11 cellular contexts compared by ENCODE assay signal in the genomic region with DNA sequence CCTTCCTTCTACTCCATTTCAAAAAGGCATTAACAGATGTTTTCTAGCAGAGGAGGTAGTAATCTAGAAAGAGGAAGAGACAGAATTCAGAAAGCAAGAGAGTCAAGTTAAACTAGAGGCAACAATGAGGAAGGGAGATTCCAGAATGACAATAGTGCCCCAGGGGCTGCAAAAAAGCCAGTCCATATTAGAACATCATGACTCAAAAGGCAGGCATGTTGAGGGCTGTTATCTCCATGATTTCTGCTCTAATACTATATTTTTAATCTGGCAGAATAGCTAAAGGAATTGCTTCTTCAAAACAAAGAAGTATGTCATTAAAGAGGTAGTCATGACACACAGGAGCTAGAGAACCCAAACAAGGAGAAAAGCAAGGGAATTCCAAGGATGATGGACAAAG.
DNase-seq lines count a peak whose midpoint lies in the region; ATAC-seq, FAIRE-seq and TF ChIP-seq lines count a peak whose summit lies in the region.
"Had no signal": no experiment of that assay in that cellular context is flagged by ENCODE, and none has a peak within 500 bp of the region (broad histone marks: within the 10 kb centered on the region; RNA-seq: fewer than 3 reads in every experiment).

No MANE protein-coding gene starts in this region.

- TF ChIP-seq CTCF in epithelial cell of esophagus (IDR thresholded peaks at IDR 0.05; ENCODE audit: insufficient read depth, low read depth, low read length, missing control alignments), result no peak

- H3K4me3 ChIP-seq in epithelial cell of esophagus (ENCODE audit: low read length), result no peak overlapping the region
- H3K4me3 ChIP-seq: BLaER1, colonic mucosa, prostate gland had no signal

- no peak for FAIRE-seq in frontal cortex (lab: Jason Lieb, UNC)

- ATAC-seq in GM21423 (IDR thresholded peaks at IDR 0.05; ENCODE audit: unreplicated experiment) (peak; percentile 72), HG03469 (IDR thresholded peaks at IDR 0.05; ENCODE audit: unreplicated experiment) (peak; percentile 80)
- ATAC-seq in activated CD4-positive, CD25-positive, alpha-beta regulatory T cell treated with anti-CD3 and anti-CD28 coated beads, Interleukin-2, amount 50 U/mL, for 24 hours, result no peak

- DNase-seq in GM03348 (ENCODE audit: low spot score) (peak; percentile 11), epithelial cell of esophagus (ENCODE audit: low read depth) (peak; percentile 88), NCI-H146 treated with DMSO at 0.1 percent for 48 hours (lab: John Stamatoyannopoulos, UW; ENCODE audit: unreplicated experiment) (no peak), DMS153 (lab: John Stamatoyannopoulos, UW) (no peak), frontal cortex (ENCODE audit: low spot score in 2 of 2) (no peak)
- DNase-seq: colonic mucosa had no signal

Comparison
In these comparisons a context has a peak if more than half of its experiments do, and no peak if none do; other contexts are left out.
1. DNase-seq: peak in GM03348 (single experiment) and epithelial cell of esophagus (single experiment); none in NCI-H146 treated with DMSO at 0.1 percent for 48 hours (single experiment), DMS153 (single experiment) and frontal cortex (0 of 2).
2. ATAC-seq: peak in GM21423 (single experiment) and HG03469 (single experiment); none in activated CD4-positive, CD25-positive, alpha-beta regulatory T cell treated with anti-CD3 and anti-CD28 coated beads, Interleukin-2, amount 50 U/mL, for 24 hours (0 of 2).